Comparison of ENCODE assay signal across 8 cellular contexts in genomic region chr12:188910-189621, GRCh38. TPM values are rescaled to one million over a fixed set of nuclear protein-coding genes. Genes with fewer than 3 reads are reported as not detected.
DNase-seq lines count a peak whose midpoint lies in the region; ATAC-seq and TF ChIP-seq lines count a peak whose summit lies in the region.

No MANE protein-coding gene starts in this region.

- ATAC-seq in Right ventricle myocardium inferior: peak; percentile 86
- ATAC-seq in gastroesophageal sphincter: peak; percentile 88
- no peak for ATAC-seq in HG03565 (IDR thresholded peaks at IDR 0.05; ENCODE audit: unreplicated experiment)

- TF ChIP-seq CTCF in gastroesophageal sphincter (IDR thresholded peaks at IDR 0.05): peak in 3 of 4 experiments; percentile 68 to 89 (median 75)
- peak; percentile 95 for TF ChIP-seq CTCF in neural crest cell (conservative IDR thresholded peaks at IDR 0.05)

- DNase-seq in Right ventricle myocardium inferior (ENCODE audit: missing footprints) (peak; percentile 78), cardiac septum (ENCODE audit: low spot score) (no peak), NCI-H460 (ENCODE audit: extremely low read depth, low read depth) (peak; percentile 30), neural crest cell (ENCODE audit: low read depth, low spot score) (peak; percentile 73)
- DNase-seq in activated naive CD4-positive, alpha-beta T cell treated with Interleukin-2 at 50 U/mL for 16 hours: peak; percentile 24

- H3K4me3 ChIP-seq in gastroesophageal sphincter: peak overlapping the region; percentile 5 to 52
- H3K4me3 ChIP-seq in thymus (ENCODE audit: low read length): peak overlapping the region; percentile 40

- H3K9me3 ChIP-seq in gastroesophageal sphincter (no peaks in the 10 kb centered on the region), thymus (ENCODE audit: control insufficient read depth) (no peaks in the 10 kb centered on the region)

- H3K4me3 Mint-ChIP-seq in neural crest cell: peak overlapping the region; percentile 93

- 1% methylated on average over 12 of the region's 52 CpGs; no CpG with 5 or more reads in 1 of the 2 donors for WGBS in gastroesophageal sphincter (ENCODE audit: low coverage in 1 of 2), 2 donors
- WGBS in thymus: 13% methylated on average over 52 of the region's 52 CpGs

- H3K36me3 ChIP-seq in gastroesophageal sphincter: no peaks in the 10 kb centered on the region
- no peaks in the 10 kb centered on the region for H3K36me3 ChIP-seq in thymus (ENCODE audit: control insufficient read depth, insufficient read depth)

- peak overlapping the region; percentile 83 for H3K27ac Mint-ChIP-seq in neural crest cell (ENCODE audit: unreplicated experiment)

- H3K27ac ChIP-seq in gastroesophageal sphincter (no peak overlapping the region), thymus (ENCODE audit: low read depth) (no peak overlapping the region)

- TF ChIP-seq POLR2A in gastroesophageal sphincter (IDR thresholded peaks at IDR 0.05): no peak

- H3K36me3 Mint-ChIP-seq in neural crest cell (ENCODE audit: low read depth): no peaks in the 10 kb centered on the region

- H3K27me3 ChIP-seq in gastroesophageal sphincter: peaks cover 40% of the 10 kb centered on the region
- H3K27me3 ChIP-seq in thymus (ENCODE audit: control insufficient read depth, insufficient read depth): no peaks in the 10 kb centered on the region

- H3K4me1 ChIP-seq in gastroesophageal sphincter: peaks cover 0 to 14% (median 6%) of the 10 kb centered on the region in 3 donors
- no peaks in the 10 kb centered on the region for H3K4me1 ChIP-seq in thymus (ENCODE audit: control insufficient read depth, insufficient read depth, low read length)

- no peaks in the 10 kb centered on the region for H3K9me3 Mint-ChIP-seq in neural crest cell

- peaks cover 15% of the 10 kb centered on the region for H3K4me1 Mint-ChIP-seq in neural crest cell

- H3K27me3 Mint-ChIP-seq in neural crest cell (ENCODE audit: low read depth): peaks cover 26% of the 10 kb centered on the region

- TF ChIP-seq EP300 in gastroesophageal sphincter (IDR thresholded peaks at IDR 0.05): no peak

- intact Hi-C loops in Right ventricle myocardium inferior (cut with DNase I) (loop anchor here (5.0 kb wide), 1 partner anchor 82 kb away; no protein-coding TSS in a partner anchor), cardiac septum (cut with DNase I) (no loop called here)

RNA-seq across cellular contexts. Expression of gene SLC6A12, which starts 24.9 kb away (rescaled TPM):
- 0.68 TPM for total RNA-seq in Right ventricle myocardium inferior
- total RNA-seq in cardiac septum: 2.7 TPM
- not detected in 2 replicates for total RNA-seq in NCI-H460 (2014; rRNA removed; shearing (Covaris generic))
- 0.22 TPM in 1 of 2 replicates, not detected in the other for polyA plus RNA-seq in NCI-H460 (2014; cell fraction: nucleus; rRNA removed)
- 10 to 100 TPM in 1 of 4 donors, not detected in 3; 11.3 TPM for total RNA-seq in gastroesophageal sphincter
- 0.14 and 0.47 TPM in 2 replicates for total RNA-seq in neural crest cell
- 1.6 TPM for polyA plus RNA-seq in thymus
